ENCODE assay signal across 9 cellular contexts in genomic region chr20:58192567-58192966, GRCh38. TPM values are rescaled to one million over a fixed set of nuclear protein-coding genes. Genes with fewer than 3 reads are reported as not detected.
DNase-seq lines count a peak whose midpoint lies in the region; ATAC-seq, FAIRE-seq and TF ChIP-seq lines count a peak whose summit lies in the region.
"Had no signal": no experiment of that assay in that cellular context is flagged by ENCODE, and none has a peak within 500 bp of the region (broad histone marks: within the 10 kb centered on the region; RNA-seq: fewer than 3 reads in every experiment).

No MANE protein-coding gene starts in this region.

- TF ChIP-seq CTCF in AG09309 (IDR thresholded peaks at IDR 0.05; ENCODE audit: control insufficient read depth, insufficient read depth, low read depth, low read length, missing control alignments) (peak; percentile 67), right lobe of liver (IDR thresholded peaks at IDR 0.05) (peak; percentile 25 to 49 (median 46))

- ATAC-seq in right lobe of liver: peak in 1 of 4 donors; percentile 39
- no peak for ATAC-seq in HG03025 (IDR thresholded peaks at IDR 0.05; ENCODE audit: low FRiP score, unreplicated experiment)

- no peak overlapping the region for H3K4me3 ChIP-seq in AG09309 (ENCODE audit: control insufficient read depth, low read depth, low read length)
- no peak overlapping the region for H3K4me3 ChIP-seq in right lobe of liver

- no peak for TF ChIP-seq POLR2A in right lobe of liver (IDR thresholded peaks at IDR 0.05)

- intact Hi-C loops in right lobe of liver (cut with DNase I): no loop called here

- DNase-seq in AG09309 (ENCODE audit: low read depth): no peak
- peak; percentile 66 for DNase-seq in HTR-8/SVneo (ENCODE audit: insufficient read length, low spot score)
- peak; percentile 56 to 64 for DNase-seq in activated T-cell treated with anti-CD3 and anti-CD28 coated beads, Interleukin-2, amount 50 U/mL, for 48 hours
- DNase-seq in right lobe of liver: no peak
- no peak for DNase-seq in amniotic stem cell (lab: John Stamatoyannopoulos, UW)
- DNase-seq in NCI-H524 treated with DMSO at 0.1 percent for 48 hours (lab: John Stamatoyannopoulos, UW): no peak
- no peak for DNase-seq in activated gamma-delta T cell (lab: John Stamatoyannopoulos, UW)

- WGBS in right lobe of liver (ENCODE audit: insufficient coverage, low coverage, low lambda C conversion rate, missing lambda C conversion rate): 14% methylated on average over 1 of the region's 5 CpGs

- no peak overlapping the region for H3K27ac ChIP-seq in right lobe of liver

- no peak for FAIRE-seq in HTR-8/SVneo (lab: Jason Lieb, UNC)

- H3K36me3 ChIP-seq in right lobe of liver: no peaks in the 10 kb centered on the region

- H3K27me3 ChIP-seq in right lobe of liver: no peaks in the 10 kb centered on the region

- no peaks in the 10 kb centered on the region for H3K4me1 ChIP-seq in right lobe of liver

- H3K9me3 ChIP-seq in right lobe of liver: no peaks in the 10 kb centered on the region

RNA-seq across cellular contexts. Expression of gene ANKRD60, which starts 35.9 kb away (rescaled TPM):
- not detected for total RNA-seq in right lobe of liver
- total RNA-seq: glomerular endothelial cell had no signal

Comparison
In these comparisons a context has a peak if more than half of its experiments do, and no peak if none do; other contexts are left out.
1. DNase-seq: peak in HTR-8/SVneo (single experiment) and activated T-cell treated with anti-CD3 and anti-CD28 coated beads, Interleukin-2, amount 50 U/mL, for 48 hours (2 of 2); none in AG09309 (single experiment), right lobe of liver (0 of 3), amniotic stem cell (single experiment), NCI-H524 treated with DMSO at 0.1 percent for 48 hours (single experiment) and activated gamma-delta T cell (single experiment).